In genomic region chr7:13476881-13477444, GRCh38 we compare ENCODE assay signal across 3 cellular contexts.
TF ChIP-seq lines count a peak whose summit lies in the region.

No MANE protein-coding gene starts in this region.

TF ChIP-seq in SK-N-SH, 30 proteins besides CTCF, POLR2A, EP300 and RAD21 (continues in another document):
- TF ChIP-seq PBX3 (IDR thresholded peaks at IDR 0.05) (no peak), MEF2A (IDR thresholded peaks at IDR 0.05; ENCODE audit: borderline replicate concordance, low read depth) (no peak), CHD2 (IDR thresholded peaks at IDR 0.05; ENCODE audit: low read length, partially characterized antibody) (no peak), ZBTB33 (IDR thresholded peaks at IDR 0.05; ENCODE audit: borderline replicate concordance, low read depth) (no peak), NRF1 (IDR thresholded peaks at IDR 0.05; ENCODE audit: low read depth, low read length) (no peak), REST (IDR thresholded peaks at IDR 0.05; ENCODE audit: low read depth, low read length) (no peak), YY1 (IDR thresholded peaks at IDR 0.05; ENCODE audit: low read depth) (no peak), FOSL2 (IDR thresholded peaks at IDR 0.05; ENCODE audit: borderline replicate concordance, low read depth) (no peak), RCOR1 (IDR thresholded peaks at IDR 0.05; ENCODE audit: low read length) (no peak), MXI1 (IDR thresholded peaks at IDR 0.05; ENCODE audit: low read depth, low read length) (no peak), RFX5 (IDR thresholded peaks at IDR 0.05; ENCODE audit: low read length) (no peak), NFIC (IDR thresholded peaks at IDR 0.05; ENCODE audit: borderline replicate concordance) (no peak)

TF ChIP-seq in SK-N-SH treated with all-trans-retinoic acid at 6 μM for 48 hours, 23 proteins besides CTCF, POLR2A, EP300 and RAD21:
- TF ChIP-seq TSHZ2 (CRISPR knock-in tag; IDR thresholded peaks at IDR 0.05) (no peak), GLIS3 (CRISPR knock-in tag; IDR thresholded peaks at IDR 0.05) (no peak), CREB5 (CRISPR knock-in tag; IDR thresholded peaks at IDR 0.05; ENCODE audit: low read depth) (no peak), BACH2 (CRISPR knock-in tag; IDR thresholded peaks at IDR 0.05; ENCODE audit: borderline replicate concordance) (no peak), RARB (CRISPR knock-in tag; IDR thresholded peaks at IDR 0.05) (no peak), OSR1 (CRISPR knock-in tag; IDR thresholded peaks at IDR 0.05) (no peak), POU6F1 (CRISPR knock-in tag; IDR thresholded peaks at IDR 0.05; ENCODE audit: borderline replicate concordance, low read depth) (no peak), ESRRG (CRISPR knock-in tag; IDR thresholded peaks at IDR 0.05) (no peak), TOX (CRISPR knock-in tag; IDR thresholded peaks at IDR 0.05; ENCODE audit: borderline replicate concordance) (no peak), ZNF8 (CRISPR knock-in tag; IDR thresholded peaks at IDR 0.05) (no peak), CSRNP3 (CRISPR knock-in tag; IDR thresholded peaks at IDR 0.05) (no peak), CSDC2 (CRISPR knock-in tag; IDR thresholded peaks at IDR 0.05) (no peak), PATZ1 (CRISPR knock-in tag; IDR thresholded peaks at IDR 0.05; ENCODE audit: borderline replicate concordance) (no peak), ARNTL (CRISPR knock-in tag; IDR thresholded peaks at IDR 0.05; ENCODE audit: borderline replicate concordance, low read depth) (no peak), ZNF565 (CRISPR knock-in tag; conservative IDR thresholded peaks at IDR 0.05; ENCODE audit: low read depth) (no peak)

TF ChIP-seq in H1, 55 proteins besides CTCF, POLR2A, EP300 and RAD21:
- TF ChIP-seq FOSL1 (IDR thresholded peaks at IDR 0.05; ENCODE audit: insufficient read depth, low read depth, low read length) (no peak), NANOG (IDR thresholded peaks at IDR 0.05; ENCODE audit: insufficient read depth, low read depth, low read length, poor library complexity, severe bottlenecking) (no peak), RXRA (IDR thresholded peaks at IDR 0.05; ENCODE audit: insufficient read depth, low read depth, low read length) (no peak), CEBPB (IDR thresholded peaks at IDR 0.05; ENCODE audit: low read depth, low read length) (no peak), SAP30 (IDR thresholded peaks at IDR 0.05; ENCODE audit: insufficient read depth, insufficient replicate concordance, low read length) (no peak), CHD2 (IDR thresholded peaks at IDR 0.05; ENCODE audit: low read length) (no peak)
